2 cellular contexts compared by ENCODE assay signal in genomic region chr5:150945947-150946346, GRCh38.
TF ChIP-seq lines count a peak whose summit lies in the region.

No MANE protein-coding gene starts in this region.

TF ChIP-seq in liver, 16 proteins besides CTCF, POLR2A, EP300 and RAD21 (continued from another document):
- TF ChIP-seq REST (IDR thresholded peaks at IDR 0.05) (no peak), RXRA (IDR thresholded peaks at IDR 0.05) (no peak), ATF3 (IDR thresholded peaks at IDR 0.05) (no peak), HNF4G (IDR thresholded peaks at IDR 0.05) (no peak), YY1 (IDR thresholded peaks at IDR 0.05) (no peak), EGR1 (IDR thresholded peaks at IDR 0.05; ENCODE audit: low read depth in 2 of 2) (no peak), HNF4A (conservative IDR thresholded peaks at IDR 0.05) (no peak), TAF1 (conservative IDR thresholded peaks at IDR 0.05) (no peak), ZBTB33 (IDR thresholded peaks at IDR 0.05) (no peak)

TF ChIP-seq in HepG2, 621 proteins besides CTCF, POLR2A, EP300 and RAD21 (continued from another document):
- TF ChIP-seq ZGPAT (CRISPR knock-in tag; IDR thresholded peaks at IDR 0.05) = no peak
- no peak for TF ChIP-seq ZNF577 (CRISPR knock-in tag; IDR thresholded peaks at IDR 0.05; ENCODE audit: borderline replicate concordance, low read depth)
- TF ChIP-seq ZNF543 (CRISPR knock-in tag; IDR thresholded peaks at IDR 0.05) = no peak
- no peak for TF ChIP-seq ARNT2 (CRISPR knock-in tag; IDR thresholded peaks at IDR 0.05; ENCODE audit: low read depth)
- no peak for TF ChIP-seq NCOA2 (CRISPR knock-in tag; IDR thresholded peaks at IDR 0.05)
- TF ChIP-seq HIC2 (CRISPR knock-in tag; IDR thresholded peaks at IDR 0.05; ENCODE audit: low read depth) = no peak
- no peak for TF ChIP-seq ZNF558 (CRISPR knock-in tag; IDR thresholded peaks at IDR 0.05; ENCODE audit: borderline replicate concordance)
- TF ChIP-seq ZNF234 (CRISPR knock-in tag; conservative IDR thresholded peaks at IDR 0.05) = no peak
- no peak for TF ChIP-seq ATAD3A (CRISPR knock-in tag; IDR thresholded peaks at IDR 0.05)
- no peak for TF ChIP-seq ZSCAN25 (CRISPR knock-in tag; IDR thresholded peaks at IDR 0.05)
- no peak for TF ChIP-seq ZNF580 (CRISPR knock-in tag; IDR thresholded peaks at IDR 0.05; ENCODE audit: borderline replicate concordance, low read depth)
- no peak for TF ChIP-seq ZNF572 (CRISPR knock-in tag; IDR thresholded peaks at IDR 0.05)
- no peak for TF ChIP-seq NR0B2 (CRISPR knock-in tag; IDR thresholded peaks at IDR 0.05)
- no peak for TF ChIP-seq SNRNP70 (IDR thresholded peaks at IDR 0.05; ENCODE audit: low read depth, low read length)
- TF ChIP-seq ZNF30 (CRISPR knock-in tag; IDR thresholded peaks at IDR 0.05) = no peak
- no peak for TF ChIP-seq ZNF382 (CRISPR knock-in tag; IDR thresholded peaks at IDR 0.05; ENCODE audit: borderline replicate concordance)
